In genomic region chr1:161978011-161978790, GRCh38 we compare ENCODE assay signal across 18 cellular contexts. TPM values are rescaled to one million over a fixed set of nuclear protein-coding genes. Genes with fewer than 3 reads are reported as not detected.
"Had no signal": no experiment of that assay in that cellular context is flagged by ENCODE, and none has a peak within 500 bp of the region (broad histone marks: within the 10 kb centered on the region; RNA-seq: fewer than 3 reads in every experiment).

No MANE protein-coding gene starts in this region.

- H3K27ac Mint-ChIP-seq: activated naive CD4-positive, alpha-beta T cell treated with anti-CD3 and anti-CD28 coated beads, Interleukin-2, amount 10 ng/mL, durations not matched to agents 7 days and 5 days; activated T-helper 2 cell treated with anti-CD3 and anti-CD28 coated beads, Interferon-gamma antibody, Interleukin-2, Interleukin-4, amounts not matched to agents 10 μg/mL and 5 μg/mL and 100 μg/mL, durations not matched to agents 14 hours and 24 hours and 36 hours; natural killer cell had no signal

- ATAC-seq: natural killer cell had no signal

- H3K9me3 Mint-ChIP-seq: activated naive CD4-positive, alpha-beta T cell treated with anti-CD3 and anti-CD28 coated beads, Interleukin-2, amount 10 ng/mL, durations not matched to agents 7 days and 5 days; activated T-helper 2 cell treated with anti-CD3 and anti-CD28 coated beads, Interferon-gamma antibody, Interleukin-2, Interleukin-4, amounts not matched to agents 10 μg/mL and 5 μg/mL and 100 μg/mL, durations not matched to agents 14 hours and 24 hours and 36 hours; natural killer cell had no signal

- H3K4me2 ChIP-seq: hepatocyte had no signal

- H3K27me3 Mint-ChIP-seq: activated naive CD4-positive, alpha-beta T cell treated with anti-CD3 and anti-CD28 coated beads, Interleukin-2, amount 10 ng/mL, durations not matched to agents 7 days and 5 days had no signal

- H3K4me3 Mint-ChIP-seq: activated naive CD4-positive, alpha-beta T cell treated with anti-CD3 and anti-CD28 coated beads, Interleukin-2, amount 10 ng/mL, durations not matched to agents 7 days and 5 days; natural killer cell had no signal

- H3K4me3 ChIP-seq: adrenal gland, cardiac muscle cell, hepatocyte, left ventricle myocardium inferior, tibial nerve, uterus had no signal

- H3K4me1 ChIP-seq: adrenal gland, uterus had no signal

- H3K9me3 ChIP-seq: adrenal gland, left ventricle myocardium inferior, neutrophil, tibial nerve, uterus had no signal

- H3K27me3 ChIP-seq: adrenal gland, cardiac muscle cell, hepatocyte, neutrophil, tibial nerve, uterus had no signal

- H3K4me1 Mint-ChIP-seq: activated naive CD4-positive, alpha-beta T cell treated with anti-CD3 and anti-CD28 coated beads, Interleukin-2, amount 10 ng/mL, durations not matched to agents 7 days and 5 days; natural killer cell had no signal

- H3K36me3 ChIP-seq: adrenal gland, cardiac muscle cell, left ventricle myocardium inferior, neutrophil, uterus had no signal

- DNase-seq: activated CD4-positive, alpha-beta T cell treated with anti-CD3 and anti-CD28 coated beads for 1 hour; activated CD4-positive, alpha-beta T cell treated with anti-CD3 and anti-CD28 coated beads, Interleukin-2, amount 50 U/mL, for 4 hours; activated naive CD4-positive, alpha-beta T cell treated with anti-CD3 and anti-CD28 coated beads, Interleukin-2, amount 10 ng/mL, durations not matched to agents 7 days and 5 days; adrenal gland; erythroblast; left ventricle myocardium inferior; mesendoderm; natural killer cell; stimulated activated CD4-positive, alpha-beta T cell treated with anti-CD3 and anti-CD28 coated beads, Interleukin-4, amount 100 ng/mL, for 1 hour; stimulated activated naive CD4-positive, alpha-beta T cell treated with Interleukin-2 at 50 U/mL for 16 hours; substantia nigra; T-helper 9 cell; uterus had no signal

- H3K36me3 Mint-ChIP-seq: activated naive CD4-positive, alpha-beta T cell treated with anti-CD3 and anti-CD28 coated beads, Interleukin-2, amount 10 ng/mL, durations not matched to agents 7 days and 5 days; natural killer cell had no signal

RNA-seq across cellular contexts. Expression of gene OLFML2B, which starts 45.5 kb away (rescaled TPM):
- total RNA-seq: activated T-helper 2 cell treated with anti-CD3 and anti-CD28 coated beads, Interferon-gamma antibody, Interleukin-2, Interleukin-4, amounts not matched to agents 10 μg/mL and 5 μg/mL and 100 μg/mL, durations not matched to agents 14 hours and 24 hours and 36 hours had no signal
